In genomic region chr13:66657165-66657895, GRCh38 we compare ENCODE assay signal across 8 cellular contexts.
DNase-seq lines count a peak whose midpoint lies in the region; ATAC-seq, FAIRE-seq and TF ChIP-seq lines count a peak whose summit lies in the region.

No MANE protein-coding gene starts in this region.

- H3K4me1 ChIP-seq in lower lobe of right lung, result no peaks in the 10 kb centered on the region

- H3K4me3 ChIP-seq in lower lobe of right lung, result no peak overlapping the region

- ATAC-seq in lower lobe of right lung, result peak in 1 of 2 donors; percentile 26
- ATAC-seq in HG03175 (IDR thresholded peaks at IDR 0.05; ENCODE audit: unreplicated experiment), result no peak
- ATAC-seq in stimulated activated effector memory CD8-positive, alpha-beta T cell treated with anti-CD3 and anti-CD28 coated beads, Interleukin-12 subunit alpha, Interleukin-12 subunit beta, amount 100 ng/mL, for 72 hours, result no peak

- H3K36me3 Mint-ChIP-seq in MCF 10A (ENCODE audit: insufficient read depth, unreplicated experiment), result no peaks in the 10 kb centered on the region
- H3K36me3 Mint-ChIP-seq in stimulated activated effector memory CD8-positive, alpha-beta T cell treated with anti-CD3 and anti-CD28 coated beads, Interleukin-12 subunit alpha, Interleukin-12 subunit beta, amount 100 ng/mL, for 72 hours, result no peaks in the 10 kb centered on the region

- H3K9me3 Mint-ChIP-seq in MCF 10A (ENCODE audit: unreplicated experiment), result no peaks in the 10 kb centered on the region
- peaks cover 3% of the 10 kb centered on the region for H3K9me3 Mint-ChIP-seq in stimulated activated effector memory CD8-positive, alpha-beta T cell treated with anti-CD3 and anti-CD28 coated beads, Interleukin-12 subunit alpha, Interleukin-12 subunit beta, amount 100 ng/mL, for 72 hours

- no peaks in the 10 kb centered on the region for H3K36me3 ChIP-seq in lower lobe of right lung

- DNase-seq in D721Med (ENCODE audit: insufficient read length, low spot score), result no peak
- DNase-seq in NCI-H2171 treated with DMSO at 0.1 percent for 48 hours (lab: John Stamatoyannopoulos, UW), result peak; percentile 100
- DNase-seq in MCF 10A (ENCODE audit: unreplicated experiment), result peak; percentile 99
- peak; percentile 53 for DNase-seq in lower lobe of right lung
- DNase-seq in effector CD4-positive, alpha-beta T cell, result no peak
- no peak for DNase-seq in UCSD-AML1 (lab: John Stamatoyannopoulos, UW; ENCODE audit: unreplicated experiment)
- no peak for DNase-seq in stimulated activated effector memory CD8-positive, alpha-beta T cell treated with anti-CD3 and anti-CD28 coated beads, Interleukin-12 subunit alpha, Interleukin-12 subunit beta, amount 100 ng/mL, for 72 hours (ENCODE audit: low spot score in 2 of 2)

- peak overlapping the region; percentile 6 for H3K4me3 Mint-ChIP-seq in MCF 10A (ENCODE audit: unreplicated experiment)
- H3K4me3 Mint-ChIP-seq in stimulated activated effector memory CD8-positive, alpha-beta T cell treated with anti-CD3 and anti-CD28 coated beads, Interleukin-12 subunit alpha, Interleukin-12 subunit beta, amount 100 ng/mL, for 72 hours, result no peak overlapping the region

- intact Hi-C loops in MCF 10A (cut with micrococcal nuclease) (no loop called here), lower lobe of right lung (cut with DNase I) (no loop called here)

- no peaks in the 10 kb centered on the region for H3K9me3 ChIP-seq in lower lobe of right lung

- peak overlapping the region; percentile 92 for H3K27ac Mint-ChIP-seq in MCF 10A (ENCODE audit: low read depth, unreplicated experiment)
- H3K27ac Mint-ChIP-seq in stimulated activated effector memory CD8-positive, alpha-beta T cell treated with anti-CD3 and anti-CD28 coated beads, Interleukin-12 subunit alpha, Interleukin-12 subunit beta, amount 100 ng/mL, for 72 hours, result no peak overlapping the region

- no peaks in the 10 kb centered on the region for H3K27me3 ChIP-seq in lower lobe of right lung (ENCODE audit: low read depth)

- no peak overlapping the region for H3K27ac ChIP-seq in lower lobe of right lung

- CTCF ChIA-PET in MCF 10A (lab: Yijun Ruan, JAX), result interaction anchor here (0.7 to 1.2 kb wide), 5 partner anchors 21 to 398 kb away, joined by 3 to 5 read pairs (median 3); no protein-coding TSS in a partner anchor

- no peaks in the 10 kb centered on the region for H3K27me3 Mint-ChIP-seq in MCF 10A (ENCODE audit: insufficient read depth, unreplicated experiment)

- FAIRE-seq in D721Med (lab: Jason Lieb, UNC), result peak; percentile 83

- no TSS peak for BruUV-seq in MCF 10A (replicated peaks; lab: Mats Ljungman, UMichigan)

- no peak for TF ChIP-seq CTCF in D721Med (IDR thresholded peaks at IDR 0.05; ENCODE audit: insufficient read depth, missing control alignments)
- no peak for TF ChIP-seq CTCF in MCF 10A (IDR thresholded peaks at IDR 0.05; ENCODE audit: unreplicated experiment)
- no peak for TF ChIP-seq CTCF in lower lobe of right lung (IDR thresholded peaks at IDR 0.05)

- POLR2A ChIA-PET in MCF 10A (lab: Yijun Ruan, JAX), result interaction anchor here (0.7 to 1.6 kb wide), 14 partner anchors 9 to 1001 kb away, joined by 3 to 7 read pairs (median 4); no protein-coding TSS in a partner anchor

- peaks cover 17% of the 10 kb centered on the region for H3K4me1 Mint-ChIP-seq in MCF 10A (ENCODE audit: insufficient read depth, unreplicated experiment)
- H3K4me1 Mint-ChIP-seq in stimulated activated effector memory CD8-positive, alpha-beta T cell treated with anti-CD3 and anti-CD28 coated beads, Interleukin-12 subunit alpha, Interleukin-12 subunit beta, amount 100 ng/mL, for 72 hours, result no peaks in the 10 kb centered on the region

Comparison
In these comparisons a context has a peak if more than half of its experiments do, and no peak if none do; other contexts are left out.
1. DNase-seq: peak in NCI-H2171 treated with DMSO at 0.1 percent for 48 hours (single experiment), MCF 10A (single experiment) and lower lobe of right lung (single experiment); none in D721Med (single experiment), effector CD4-positive, alpha-beta T cell (single experiment), UCSD-AML1 (single experiment) and stimulated activated effector memory CD8-positive, alpha-beta T cell treated with anti-CD3 and anti-CD28 coated beads, Interleukin-12 subunit alpha, Interleukin-12 subunit beta, amount 100 ng/mL, for 72 hours (0 of 2).